ENCODE assay signal across 8 cellular contexts in genomic region chr19:21767065-21767800, GRCh38. TPM values are rescaled to one million over a fixed set of nuclear protein-coding genes. Genes with fewer than 3 reads are reported as not detected.
DNase-seq lines count a peak whose midpoint lies in the region; TF ChIP-seq lines count a peak whose summit lies in the region.

Gene ZNF100 (minus strand): TSS chr19:21767579. CDS start chr19:21767429, 150 bp downstream.

- peak within 1 kb of the TSS; percentile 87; the same call in 1 of the 2 replicates for H3K9ac ChIP-seq in SK-N-SH

- no peaks in the 10 kb centered on the region for H4K20me1 ChIP-seq in SK-N-SH (ENCODE audit: insufficient read depth)

- no peaks in the 10 kb centered on the region for H3K27me3 ChIP-seq in SK-N-SH (ENCODE audit: insufficient read depth)

- CTCF ChIA-PET in SK-N-SH (lab: Yijun Ruan, JAX), result interaction anchor here (0.9 to 1.3 kb wide), 2 partner anchors 14 to 22 kb away, joined by 3 to 4 read pairs; no protein-coding TSS in a partner anchor

- peak within 1 kb of the TSS; percentile 96 for H3K27ac Mint-ChIP-seq in HFFc6

- peak within 1 kb of the TSS; percentile 94 for H2AFZ ChIP-seq in SK-N-SH (ENCODE audit: low read depth)

- no peaks in the 10 kb centered on the region; a peak in 1 of 4 replicates for H3K4me1 ChIP-seq in SK-N-SH (ENCODE audit: control insufficient read depth in 1 of 2, insufficient read depth in 2 of 2, low read depth in 1 of 2, low read length in 1 of 2)

- H3K4me1 Mint-ChIP-seq in HFFc6 (ENCODE audit: low read depth), result peaks cover 9% of the 10 kb centered on the region; the same call in 1 of the 2 replicates

- H3K9me3 Mint-ChIP-seq in HFFc6, result no peaks in the 10 kb centered on the region

- H3K9me2 ChIP-seq in SK-N-SH, result no peaks in the 10 kb centered on the region

- TF ChIP-seq CTCF in HFFc6 (IDR thresholded peaks at IDR 0.05), result no peak
- TF ChIP-seq CTCF in NB4 (IDR thresholded peaks at IDR 0.05; ENCODE audit: low read depth, low read length), result no peak
- TF ChIP-seq CTCF in SK-N-SH (IDR thresholded peaks at IDR 0.05), result no peak; the same call in 1 of the 2 replicates

- peak; percentile 86 for DNase-seq in GM04504 (ENCODE audit: low read depth)
- DNase-seq in HFFc6, result peak; percentile 89
- DNase-seq in NB4 (ENCODE audit: low read depth), result peak; percentile 96
- peak; percentile 80 for DNase-seq in SK-N-SH
- DNase-seq in activated naive CD4-positive, alpha-beta T cell treated with anti-CD3 and anti-CD28 coated beads, Interleukin-2, amount 50 U/mL, for 16 hours, result peak; percentile 86
- DNase-seq in glomerular visceral epithelial cell (ENCODE audit: extremely low spot score), result peak; percentile 78
- DNase-seq in occipital lobe (lab: John Stamatoyannopoulos, UW), result peak; percentile 84

- 3% methylated on average over 30 of the region's 35 CpGs for WGBS in SK-N-SH (ENCODE audit: low lambda C conversion rate)

- no peak for TF ChIP-seq RAD21 in SK-N-SH (IDR thresholded peaks at IDR 0.05; ENCODE audit: low read length)

- H3K36me3 Mint-ChIP-seq in HFFc6 (ENCODE audit: low read depth), result peaks cover 32% of the 10 kb centered on the region

- 0 out of 2 replicates have a peak, but pooled peaks cover 6% of the 10 kb centered on the region for H3K9me3 ChIP-seq in SK-N-SH

- H3K27me3 Mint-ChIP-seq in HFFc6 (ENCODE audit: insufficient read depth), result no peaks in the 10 kb centered on the region

- H3K4me3 Mint-ChIP-seq in HFFc6, result peak within 1 kb of the TSS; percentile 99

- POLR2A ChIA-PET in SK-N-SH (lab: Yijun Ruan, JAX), result interaction anchor here (0.6 to 1.3 kb wide), 4 partner anchors 69 to 1999 kb away, joined by 3 to 10 read pairs (median 4); partner anchors contain the start of gene ZNF43

- peaks cover 7 to 32% of the 10 kb centered on the region in 2 experiments for H3K36me3 ChIP-seq in SK-N-SH (replicated peaks in 1 of 2; ENCODE audit: control insufficient read depth in 1 of 2, insufficient read depth in 2 of 2, low read length in 1 of 2)

- H3K4me2 ChIP-seq in SK-N-SH, result peak within 1 kb of the TSS; percentile 83

- H3K79me2 ChIP-seq in SK-N-SH (ENCODE audit: insufficient read depth), result peaks cover 28% of the 10 kb centered on the region

- TF ChIP-seq EP300 in SK-N-SH (IDR thresholded peaks at IDR 0.05; ENCODE audit: borderline replicate concordance in 1 of 2, low read depth in 1 of 2, low read length in 1 of 2), result no peak

- H3F3A ChIP-seq in SK-N-SH (replicated peaks; ENCODE audit: insufficient read depth), result no peaks in the 10 kb centered on the region

- peak; percentile 68 for TF ChIP-seq POLR2A in NB4 (IDR thresholded peaks at IDR 0.05; ENCODE audit: extremely low read depth, insufficient read length)

- H3K27ac ChIP-seq in SK-N-SH (ENCODE audit: low read depth in 2 of 2, low read length in 1 of 2) (peak within 1 kb of the TSS; percentile 71 to 77), temporal lobe (ENCODE audit: low read depth, low read length) (no peak within 1 kb of the TSS)

- H3K4me3 ChIP-seq in NB4 (ENCODE audit: low read depth, low read length), result peak within 1 kb of the TSS; percentile 89
- peak within 1 kb of the TSS; percentile 84 to 96 for H3K4me3 ChIP-seq in SK-N-SH (ENCODE audit: low read depth in 2 of 2, low read length in 1 of 2)

TF ChIP-seq in SK-N-SH, 30 proteins besides CTCF, POLR2A, EP300 and RAD21 (continues in another document):
- TF ChIP-seq, protein P1, sequence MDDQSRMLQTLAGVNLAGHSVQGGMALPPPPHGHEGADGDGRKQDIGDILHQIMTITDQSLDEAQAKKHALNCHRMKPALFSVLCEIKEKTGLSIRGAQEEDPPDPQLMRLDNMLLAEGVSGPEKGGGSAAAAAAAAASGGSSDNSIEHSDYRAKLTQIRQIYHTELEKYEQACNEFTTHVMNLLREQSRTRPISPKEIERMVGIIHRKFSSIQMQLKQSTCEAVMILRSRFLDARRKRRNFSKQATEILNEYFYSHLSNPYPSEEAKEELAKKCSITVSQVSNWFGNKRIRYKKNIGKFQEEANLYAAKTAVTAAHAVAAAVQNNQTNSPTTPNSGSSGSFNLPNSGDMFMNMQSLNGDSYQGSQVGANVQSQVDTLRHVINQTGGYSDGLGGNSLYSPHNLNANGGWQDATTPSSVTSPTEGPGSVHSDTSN (IDR thresholded peaks at IDR 0.05), result peak; percentile 98
- peak; percentile 88 for TF ChIP-seq SIN3A (IDR thresholded peaks at IDR 0.05; ENCODE audit: borderline replicate concordance, low read depth, low read length)
- TF ChIP-seq, protein P2, sequence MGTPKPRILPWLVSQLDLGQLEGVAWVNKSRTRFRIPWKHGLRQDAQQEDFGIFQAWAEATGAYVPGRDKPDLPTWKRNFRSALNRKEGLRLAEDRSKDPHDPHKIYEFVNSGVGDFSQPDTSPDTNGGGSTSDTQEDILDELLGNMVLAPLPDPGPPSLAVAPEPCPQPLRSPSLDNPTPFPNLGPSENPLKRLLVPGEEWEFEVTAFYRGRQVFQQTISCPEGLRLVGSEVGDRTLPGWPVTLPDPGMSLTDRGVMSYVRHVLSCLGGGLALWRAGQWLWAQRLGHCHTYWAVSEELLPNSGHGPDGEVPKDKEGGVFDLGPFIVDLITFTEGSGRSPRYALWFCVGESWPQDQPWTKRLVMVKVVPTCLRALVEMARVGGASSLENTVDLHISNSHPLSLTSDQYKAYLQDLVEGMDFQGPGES (IDR thresholded peaks at IDR 0.05; ENCODE audit: low read depth, low read length), result peak; percentile 80
- TF ChIP-seq RFX5 (IDR thresholded peaks at IDR 0.05; ENCODE audit: low read length), result 0 out of 2 replicates have a peak, but pooled peaks have one; percentile 12
- no peak for TF ChIP-seq FOXJ3 (CRISPR knock-in tag; IDR thresholded peaks at IDR 0.05)
- TF ChIP-seq MEF2A (IDR thresholded peaks at IDR 0.05; ENCODE audit: borderline replicate concordance, low read depth), result no peak
- TF ChIP-seq SMC3 (IDR thresholded peaks at IDR 0.05; ENCODE audit: low read depth, low read length), result no peak
- no peak for TF ChIP-seq TCF12 (IDR thresholded peaks at IDR 0.05)
- no peak for TF ChIP-seq ZBTB33 (IDR thresholded peaks at IDR 0.05; ENCODE audit: borderline replicate concordance, low read depth)
- TF ChIP-seq NFIC (IDR thresholded peaks at IDR 0.05; ENCODE audit: borderline replicate concordance), result no peak
- TF ChIP-seq, protein P3, sequence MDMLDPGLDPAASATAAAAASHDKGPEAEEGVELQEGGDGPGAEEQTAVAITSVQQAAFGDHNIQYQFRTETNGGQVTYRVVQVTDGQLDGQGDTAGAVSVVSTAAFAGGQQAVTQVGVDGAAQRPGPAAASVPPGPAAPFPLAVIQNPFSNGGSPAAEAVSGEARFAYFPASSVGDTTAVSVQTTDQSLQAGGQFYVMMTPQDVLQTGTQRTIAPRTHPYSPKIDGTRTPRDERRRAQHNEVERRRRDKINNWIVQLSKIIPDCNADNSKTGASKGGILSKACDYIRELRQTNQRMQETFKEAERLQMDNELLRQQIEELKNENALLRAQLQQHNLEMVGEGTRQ (IDR thresholded peaks at IDR 0.05; ENCODE audit: borderline replicate concordance, low read depth, low read length), result no peak
- peak; percentile 40 for TF ChIP-seq CHD2 (IDR thresholded peaks at IDR 0.05; ENCODE audit: low read length, partially characterized antibody)
- TF ChIP-seq YY1 (IDR thresholded peaks at IDR 0.05; ENCODE audit: low read depth), result peak; percentile 84
- no peak for TF ChIP-seq JUND (IDR thresholded peaks at IDR 0.05)
- TF ChIP-seq NRF1 (IDR thresholded peaks at IDR 0.05; ENCODE audit: low read depth, low read length), result no peak
- TF ChIP-seq USF1 (IDR thresholded peaks at IDR 0.05; ENCODE audit: borderline replicate concordance, low read depth), result 0 out of 2 replicates have a peak, but pooled peaks have one; percentile 11
- peak; percentile 77; the same call in 1 of the 2 replicates for TF ChIP-seq POLR2AphosphoS5 (IDR thresholded peaks at IDR 0.05; ENCODE audit: low read depth, low read length)
- TF ChIP-seq EZH2phosphoT487 (IDR thresholded peaks at IDR 0.05; ENCODE audit: borderline replicate concordance, low read depth), result no peak
- TF ChIP-seq RCOR1 (IDR thresholded peaks at IDR 0.05; ENCODE audit: low read length), result no peak
- no peak for TF ChIP-seq FOXM1 (IDR thresholded peaks at IDR 0.05; ENCODE audit: low read depth)
- TF ChIP-seq RXRA (IDR thresholded peaks at IDR 0.05; ENCODE audit: borderline replicate concordance, low read depth), result no peak
- TF ChIP-seq ELF1 (IDR thresholded peaks at IDR 0.05), result peak; percentile 75
- TF ChIP-seq, protein P4, sequence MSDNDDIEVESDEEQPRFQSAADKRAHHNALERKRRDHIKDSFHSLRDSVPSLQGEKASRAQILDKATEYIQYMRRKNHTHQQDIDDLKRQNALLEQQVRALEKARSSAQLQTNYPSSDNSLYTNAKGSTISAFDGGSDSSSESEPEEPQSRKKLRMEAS (IDR thresholded peaks at IDR 0.05; ENCODE audit: low read depth), result peak; percentile 9

RNA-seq across cellular contexts. Expression of gene ZNF100, which starts in this region (rescaled TPM):
- total RNA-seq in HFFc6 (2021; fragmentation: NEBNext Ultra II Directional; extraction: Animal tissue kit (Norgen Biotek cat#: 25700)), result 1 to 10 TPM; 2.8 to 6.2 (median 5.3) TPM
- 0.93 and 1.1 TPM in 2 replicates for polyA plus RNA-seq in SK-N-SH (2012; rRNA removed)
- polyA plus RNA-seq in SK-N-SH (2012; cell fraction: cytosol; rRNA removed), result 1.1 and 1.4 TPM in 2 replicates
- 1.9 and 3.5 TPM in 2 replicates for polyA plus RNA-seq in SK-N-SH (2012; cell fraction: nucleus; rRNA removed)
- total RNA-seq in occipital lobe (15.1 TPM), temporal lobe (13.8 TPM)
